In the genomic region with DNA sequence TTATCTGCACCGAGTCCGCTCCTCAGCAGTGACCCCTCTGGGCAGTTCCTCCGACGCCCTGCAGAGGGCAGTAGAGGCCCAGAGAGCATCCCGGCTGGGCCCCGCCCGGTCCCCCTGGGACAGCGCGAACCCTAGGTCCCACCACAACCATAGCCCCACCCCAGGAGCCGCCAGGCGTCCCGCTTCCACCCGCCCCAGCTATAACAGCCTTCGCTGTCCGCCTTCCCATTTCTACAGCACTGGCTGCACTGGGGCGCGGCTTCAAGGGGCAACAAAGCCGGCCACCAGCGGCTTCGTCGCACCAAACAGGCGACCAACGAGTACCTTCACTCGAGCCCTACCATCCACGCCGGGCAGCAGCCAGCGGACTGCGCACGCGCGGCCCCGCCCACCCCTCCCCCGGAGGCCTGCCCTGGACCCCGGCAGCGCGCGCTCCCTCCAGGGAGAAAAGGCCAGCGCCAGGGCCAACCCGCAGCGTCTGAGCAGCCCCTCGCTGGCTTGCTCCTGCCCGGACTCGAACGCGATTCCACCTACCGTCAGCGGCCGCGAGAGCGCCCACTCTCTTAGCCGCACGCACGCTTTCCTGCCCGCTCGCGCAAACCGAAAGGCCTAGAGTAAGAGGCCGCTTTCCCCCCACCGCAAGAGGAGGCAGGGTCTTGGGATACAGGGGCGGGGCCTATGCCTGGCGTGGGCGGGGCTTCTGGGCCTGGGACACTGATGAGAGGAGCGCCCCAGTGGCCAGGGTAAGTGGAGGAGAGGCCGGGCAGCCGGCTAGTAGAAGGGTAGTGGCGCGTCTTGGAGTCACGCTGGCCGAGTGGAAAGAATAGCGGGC, we compare ENCODE assay signal across 1 cellular context.
TF ChIP-seq lines count a peak whose summit lies in the region.

A gene with protein sequence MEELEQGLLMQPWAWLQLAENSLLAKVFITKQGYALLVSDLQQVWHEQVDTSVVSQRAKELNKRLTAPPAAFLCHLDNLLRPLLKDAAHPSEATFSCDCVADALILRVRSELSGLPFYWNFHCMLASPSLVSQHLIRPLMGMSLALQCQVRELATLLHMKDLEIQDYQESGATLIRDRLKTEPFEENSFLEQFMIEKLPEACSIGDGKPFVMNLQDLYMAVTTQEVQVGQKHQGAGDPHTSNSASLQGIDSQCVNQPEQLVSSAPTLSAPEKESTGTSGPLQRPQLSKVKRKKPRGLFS (minus strand): TSS at position 630 of the 832 bp plus-strand sequence. CDS start 2,453 bp downstream, outside the sequence.

TF ChIP-seq in GM23338, 12 proteins besides CTCF, POLR2A, EP300 and RAD21 (continued from another document):
- TF ChIP-seq, protein P1, sequence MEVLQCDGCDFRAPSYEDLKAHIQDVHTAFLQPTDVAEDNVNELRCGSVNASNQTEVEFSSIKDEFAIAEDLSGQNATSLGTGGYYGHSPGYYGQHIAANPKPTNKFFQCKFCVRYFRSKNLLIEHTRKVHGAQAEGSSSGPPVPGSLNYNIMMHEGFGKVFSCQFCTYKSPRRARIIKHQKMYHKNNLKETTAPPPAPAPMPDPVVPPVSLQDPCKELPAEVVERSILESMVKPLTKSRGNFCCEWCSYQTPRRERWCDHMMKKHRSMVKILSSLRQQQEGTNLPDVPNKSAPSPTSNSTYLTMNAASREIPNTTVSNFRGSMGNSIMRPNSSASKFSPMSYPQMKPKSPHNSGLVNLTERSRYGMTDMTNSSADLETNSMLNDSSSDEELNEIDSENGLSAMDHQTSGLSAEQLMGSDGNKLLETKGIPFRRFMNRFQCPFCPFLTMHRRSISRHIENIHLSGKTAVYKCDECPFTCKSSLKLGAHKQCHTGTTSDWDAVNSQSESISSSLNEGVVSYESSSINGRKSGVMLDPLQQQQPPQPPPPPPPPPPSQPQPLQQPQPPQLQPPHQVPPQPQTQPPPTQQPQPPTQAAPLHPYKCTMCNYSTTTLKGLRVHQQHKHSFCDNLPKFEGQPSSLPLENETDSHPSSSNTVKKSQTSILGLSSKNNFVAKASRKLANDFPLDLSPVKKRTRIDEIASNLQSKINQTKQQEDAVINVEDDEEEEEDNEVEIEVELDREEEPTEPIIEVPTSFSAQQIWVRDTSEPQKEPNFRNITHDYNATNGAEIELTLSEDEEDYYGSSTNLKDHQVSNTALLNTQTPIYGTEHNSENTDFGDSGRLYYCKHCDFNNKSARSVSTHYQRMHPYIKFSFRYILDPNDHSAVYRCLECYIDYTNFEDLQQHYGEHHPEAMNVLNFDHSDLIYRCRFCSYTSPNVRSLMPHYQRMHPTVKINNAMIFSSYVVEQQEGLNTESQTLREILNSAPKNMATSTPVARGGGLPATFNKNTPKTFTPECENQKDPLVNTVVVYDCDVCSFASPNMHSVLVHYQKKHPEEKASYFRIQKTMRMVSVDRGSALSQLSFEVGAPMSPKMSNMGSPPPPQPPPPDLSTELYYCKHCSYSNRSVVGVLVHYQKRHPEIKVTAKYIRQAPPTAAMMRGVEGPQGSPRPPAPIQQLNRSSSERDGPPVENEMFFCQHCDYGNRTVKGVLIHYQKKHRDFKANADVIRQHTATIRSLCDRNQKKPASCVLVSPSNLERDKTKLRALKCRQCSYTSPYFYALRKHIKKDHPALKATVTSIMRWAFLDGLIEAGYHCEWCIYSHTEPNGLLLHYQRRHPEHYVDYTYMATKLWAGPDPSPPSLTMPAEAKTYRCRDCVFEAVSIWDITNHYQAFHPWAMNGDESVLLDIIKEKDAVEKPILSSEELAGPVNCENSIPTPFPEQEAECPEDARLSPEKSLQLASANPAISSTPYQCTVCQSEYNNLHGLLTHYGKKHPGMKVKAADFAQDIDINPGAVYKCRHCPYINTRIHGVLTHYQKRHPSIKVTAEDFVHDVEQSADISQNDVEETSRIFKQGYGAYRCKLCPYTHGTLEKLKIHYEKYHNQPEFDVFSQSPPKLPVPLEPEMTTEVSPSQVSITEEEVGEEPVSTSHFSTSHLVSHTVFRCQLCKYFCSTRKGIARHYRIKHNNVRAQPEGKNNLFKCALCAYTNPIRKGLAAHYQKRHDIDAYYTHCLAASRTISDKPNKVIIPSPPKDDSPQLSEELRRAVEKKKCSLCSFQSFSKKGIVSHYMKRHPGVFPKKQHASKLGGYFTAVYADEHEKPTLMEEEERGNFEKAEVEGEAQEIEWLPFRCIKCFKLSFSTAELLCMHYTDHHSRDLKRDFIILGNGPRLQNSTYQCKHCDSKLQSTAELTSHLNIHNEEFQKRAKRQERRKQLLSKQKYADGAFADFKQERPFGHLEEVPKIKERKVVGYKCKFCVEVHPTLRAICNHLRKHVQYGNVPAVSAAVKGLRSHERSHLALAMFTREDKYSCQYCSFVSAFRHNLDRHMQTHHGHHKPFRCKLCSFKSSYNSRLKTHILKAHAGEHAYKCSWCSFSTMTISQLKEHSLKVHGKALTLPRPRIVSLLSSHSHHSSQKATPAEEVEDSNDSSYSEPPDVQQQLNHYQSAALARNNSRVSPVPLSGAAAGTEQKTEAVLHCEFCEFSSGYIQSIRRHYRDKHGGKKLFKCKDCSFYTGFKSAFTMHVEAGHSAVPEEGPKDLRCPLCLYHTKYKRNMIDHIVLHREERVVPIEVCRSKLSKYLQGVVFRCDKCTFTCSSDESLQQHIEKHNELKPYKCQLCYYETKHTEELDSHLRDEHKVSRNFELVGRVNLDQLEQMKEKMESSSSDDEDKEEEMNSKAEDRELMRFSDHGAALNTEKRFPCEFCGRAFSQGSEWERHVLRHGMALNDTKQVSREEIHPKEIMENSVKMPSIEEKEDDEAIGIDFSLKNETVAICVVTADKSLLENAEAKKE (CRISPR knock-in tag; IDR thresholded peaks at IDR 0.05): no peak
- TF ChIP-seq, protein P2, sequence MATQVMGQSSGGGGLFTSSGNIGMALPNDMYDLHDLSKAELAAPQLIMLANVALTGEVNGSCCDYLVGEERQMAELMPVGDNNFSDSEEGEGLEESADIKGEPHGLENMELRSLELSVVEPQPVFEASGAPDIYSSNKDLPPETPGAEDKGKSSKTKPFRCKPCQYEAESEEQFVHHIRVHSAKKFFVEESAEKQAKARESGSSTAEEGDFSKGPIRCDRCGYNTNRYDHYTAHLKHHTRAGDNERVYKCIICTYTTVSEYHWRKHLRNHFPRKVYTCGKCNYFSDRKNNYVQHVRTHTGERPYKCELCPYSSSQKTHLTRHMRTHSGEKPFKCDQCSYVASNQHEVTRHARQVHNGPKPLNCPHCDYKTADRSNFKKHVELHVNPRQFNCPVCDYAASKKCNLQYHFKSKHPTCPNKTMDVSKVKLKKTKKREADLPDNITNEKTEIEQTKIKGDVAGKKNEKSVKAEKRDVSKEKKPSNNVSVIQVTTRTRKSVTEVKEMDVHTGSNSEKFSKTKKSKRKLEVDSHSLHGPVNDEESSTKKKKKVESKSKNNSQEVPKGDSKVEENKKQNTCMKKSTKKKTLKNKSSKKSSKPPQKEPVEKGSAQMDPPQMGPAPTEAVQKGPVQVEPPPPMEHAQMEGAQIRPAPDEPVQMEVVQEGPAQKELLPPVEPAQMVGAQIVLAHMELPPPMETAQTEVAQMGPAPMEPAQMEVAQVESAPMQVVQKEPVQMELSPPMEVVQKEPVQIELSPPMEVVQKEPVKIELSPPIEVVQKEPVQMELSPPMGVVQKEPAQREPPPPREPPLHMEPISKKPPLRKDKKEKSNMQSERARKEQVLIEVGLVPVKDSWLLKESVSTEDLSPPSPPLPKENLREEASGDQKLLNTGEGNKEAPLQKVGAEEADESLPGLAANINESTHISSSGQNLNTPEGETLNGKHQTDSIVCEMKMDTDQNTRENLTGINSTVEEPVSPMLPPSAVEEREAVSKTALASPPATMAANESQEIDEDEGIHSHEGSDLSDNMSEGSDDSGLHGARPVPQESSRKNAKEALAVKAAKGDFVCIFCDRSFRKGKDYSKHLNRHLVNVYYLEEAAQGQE (IDR thresholded peaks at IDR 0.05; ENCODE audit: unreplicated experiment): peak; percentile 29
- TF ChIP-seq ZNF114 (CRISPR knock-in tag; IDR thresholded peaks at IDR 0.05) (no peak), JUNB (IDR thresholded peaks at IDR 0.05; ENCODE audit: unreplicated experiment) (no peak), EZH2phosphoT487 (IDR thresholded peaks at IDR 0.05; ENCODE audit: unreplicated experiment) (no peak)
TF ChIP-seq in GM23338: peak in this region for 2.
